22 cellular contexts compared by ENCODE assay signal in genomic region chr6:168641455-168641854, GRCh38.
DNase-seq lines count a peak whose midpoint lies in the region; ATAC-seq and TF ChIP-seq lines count a peak whose summit lies in the region.
"Had no signal": no experiment of that assay in that cellular context is flagged by ENCODE, and none has a peak within 500 bp of the region (broad histone marks: within the 10 kb centered on the region; RNA-seq: fewer than 3 reads in every experiment).

No MANE protein-coding gene starts in this region.

- H3K27me3 Mint-ChIP-seq in T-helper 17 cell: peaks cover 41% of the 10 kb centered on the region
- H3K27me3 Mint-ChIP-seq: activated CD4-positive, alpha-beta T cell treated with anti-CD3 and anti-CD28 coated beads, Interleukin-2, amount 10 ng/mL, durations not matched to agents 24 days and 14 days; B cell had no signal

- H3K4me3 ChIP-seq in HAP-1 (no peak overlapping the region), thyroid gland (replicated peaks in 1 of 3) (no peak overlapping the region)
- H3K4me3 ChIP-seq: gastroesophageal sphincter, left ventricle myocardium inferior had no signal

- peaks cover 6% of the 10 kb centered on the region for H3K4me1 ChIP-seq in HAP-1
- H3K4me1 ChIP-seq in thyroid gland: peaks cover 14 to 16% of the 10 kb centered on the region in 2 donors

- no peak for TF ChIP-seq POLR2A in thyroid gland (IDR thresholded peaks at IDR 0.05)

- no peaks in the 10 kb centered on the region for H3K27me3 ChIP-seq in HAP-1 (ENCODE audit: low read depth)
- H3K27me3 ChIP-seq in thyroid gland: no peaks in the 10 kb centered on the region
- H3K27me3 ChIP-seq: gastroesophageal sphincter had no signal

- no peaks in the 10 kb centered on the region for H3K9me3 ChIP-seq in HAP-1
- H3K9me3 ChIP-seq in thyroid gland: no peaks in the 10 kb centered on the region
- H3K9me3 ChIP-seq in T-helper 17 cell (ENCODE audit: control insufficient read depth, low read length, poor library complexity, severe bottlenecking): no peaks in the 10 kb centered on the region
- H3K9me3 ChIP-seq: gastroesophageal sphincter, left ventricle myocardium inferior had no signal

- in situ Hi-C loops in HAP-1 (cut with MboI; ENCODE audit: low sequenced_read_pairs): no loop called here

- WGBS in thyroid gland, 2 donors: 54 to 56% methylated on average over 5 of the region's 5 CpGs

- peaks cover 2% of the 10 kb centered on the region for H3K4me1 Mint-ChIP-seq in T-helper 17 cell
- H3K4me1 Mint-ChIP-seq: activated CD4-positive, alpha-beta T cell treated with anti-CD3 and anti-CD28 coated beads, Interleukin-2, amount 10 ng/mL, durations not matched to agents 24 days and 14 days; activated T-helper 17 cell treated with anti-CD3 and anti-CD28 coated beads, Interleukin-2, amount 50 U/mL, for 72 hours; B cell had no signal

- intact Hi-C loops in thyroid gland (cut with DNase I): no loop called here

- H3K36me3 Mint-ChIP-seq in T-helper 17 cell (ENCODE audit: low read depth): no peaks in the 10 kb centered on the region

- DNase-seq in HAP-1 (ENCODE audit: low spot score in 2 of 2) (peak; percentile 10 to 13), SW480 (ENCODE audit: low spot score) (peak; percentile 23), kidney glomerular epithelial cell (lab: John Stamatoyannopoulos, UW) (peak; percentile 56), thyroid gland (peak; percentile 31 to 43), NCI-H2107 (lab: John Stamatoyannopoulos, UW) (no peak), T-helper 17 cell (no peak)
- DNase-seq: activated CD4-positive, alpha-beta T cell treated with anti-CD3 and anti-CD28 coated beads, Interleukin-2, amount 10 ng/mL, durations not matched to agents 24 days and 14 days; central memory CD4-positive, alpha-beta T cell; COR-L47; KBM-7; left ventricle myocardium inferior; NCI-H1092 treated with DMSO at 0.1 percent for 48 hours; NCI-H2081 treated with DMSO at 0.1 percent for 48 hours; NCI-H524; stimulated activated CD4-positive, alpha-beta T cell treated with anti-CD3 and anti-CD28 coated beads, Interleukin-2, amount 100 ng/mL, for 24 hours; stimulated activated naive CD8-positive, alpha-beta T cell treated with anti-CD3 and anti-CD28 coated beads, Interleukin-15, Interleukin-2, amounts not matched to agents 100 U/mL and 50 U/mL, for 24 hours had no signal

- H3K27ac ChIP-seq in thyroid gland: peak overlapping the region in 2 of 3 donors; percentile 27 to 40

- no peak overlapping the region for H3K27ac Mint-ChIP-seq in T-helper 17 cell
- H3K27ac Mint-ChIP-seq: activated CD4-positive, alpha-beta T cell treated with anti-CD3 and anti-CD28 coated beads, Interleukin-2, amount 10 ng/mL, durations not matched to agents 24 days and 14 days; activated T-helper 17 cell treated with anti-CD3 and anti-CD28 coated beads, Interleukin-2, amount 50 U/mL, for 72 hours; B cell had no signal

- no peak for TF ChIP-seq CTCF in thyroid gland (IDR thresholded peaks at IDR 0.05)

- no peaks in the 10 kb centered on the region for H3K36me3 ChIP-seq in HAP-1 (replicated peaks)
- H3K36me3 ChIP-seq in thyroid gland: no peaks in the 10 kb centered on the region
- H3K36me3 ChIP-seq: left ventricle myocardium inferior had no signal

- ATAC-seq in T-helper 17 cell (no peak), GM21723 (IDR thresholded peaks at IDR 0.05; ENCODE audit: unreplicated experiment) (no peak), GM18909 (IDR thresholded peaks at IDR 0.05; ENCODE audit: poor library complexity, unreplicated experiment) (no peak)
- ATAC-seq: activated T-helper 17 cell treated with anti-CD3 and anti-CD28 coated beads, Interleukin-2, amount 50 U/mL, for 72 hours; Right ventricle myocardium inferior; stimulated activated naive CD8-positive, alpha-beta T cell treated with anti-CD3 and anti-CD28 coated beads, Interleukin-15, Interleukin-2, amounts not matched to agents 100 U/mL and 50 U/mL, for 24 hours had no signal

- no peak overlapping the region for H3K4me3 Mint-ChIP-seq in T-helper 17 cell
- H3K4me3 Mint-ChIP-seq: activated CD4-positive, alpha-beta T cell treated with anti-CD3 and anti-CD28 coated beads, Interleukin-2, amount 10 ng/mL, durations not matched to agents 24 days and 14 days; activated T-helper 17 cell treated with anti-CD3 and anti-CD28 coated beads, Interleukin-2, amount 50 U/mL, for 72 hours; B cell had no signal

Comparison
In these comparisons a context has a peak if more than half of its experiments do, and no peak if none do; other contexts are left out.
1. DNase-seq: peak in HAP-1 (2 of 2), SW480 (single experiment), kidney glomerular epithelial cell (single experiment) and thyroid gland (2 of 2); none in NCI-H2107 (single experiment) and T-helper 17 cell (0 of 3).